Comparison of ENCODE assay signal across 30 cellular contexts in genomic region chr21:37796011-37796410, GRCh38.
"Had no signal": no experiment of that assay in that cellular context is flagged by ENCODE, and none has a peak within 500 bp of the region (broad histone marks: within the 10 kb centered on the region; RNA-seq: fewer than 3 reads in every experiment).

No MANE protein-coding gene starts in this region.

- H3K36me3 Mint-ChIP-seq: activated naive CD8-positive, alpha-beta T cell treated with anti-CD3 and anti-CD28 coated beads for 36 hours; WTC11 had no signal

- H3K36me3 ChIP-seq: adrenal gland, ascending aorta, brain microvascular endothelial cell, heart left ventricle had no signal

- H3K4me1 ChIP-seq: adrenal gland, heart left ventricle had no signal

- H3K9me3 ChIP-seq: adrenal gland, ascending aorta, heart left ventricle had no signal

- DNase-seq: activated CD4-positive, alpha-beta memory T cell treated with anti-CD3 and anti-CD28 coated beads, Interleukin-2, amount 10 ng/mL, durations not matched to agents 7 days and 5 days; activated CD4-positive, alpha-beta T cell treated with anti-CD3 and anti-CD28 coated beads for 1 hour; activated CD4-positive, alpha-beta T cell treated with anti-CD3 and anti-CD28 coated beads for 4 hours; activated CD4-positive, alpha-beta T cell treated with anti-CD3 and anti-CD28 coated beads, Interleukin-2, amount 10 ng/mL, durations not matched to agents 7 days and 5 days; activated CD4-positive, alpha-beta T cell treated with anti-CD3 and anti-CD28 coated beads, Interleukin-2, amount 50 U/mL, for 4 hours; activated CD8-positive, alpha-beta memory T cell treated with anti-CD3 and anti-CD28 coated beads, Interleukin-2, amount 50 U/mL, for 48 hours; activated gamma-delta T cell; activated naive CD4-positive, alpha-beta T cell; activated naive CD4-positive, alpha-beta T cell treated with anti-CD3 and anti-CD28 coated beads, Interleukin-2, amount 50 U/mL, for 16 hours; activated naive CD8-positive, alpha-beta T cell treated with anti-CD3 and anti-CD28 coated beads for 36 hours; activated naive CD8-positive, alpha-beta T cell treated with anti-CD3 and anti-CD28 coated beads, Interleukin-2, amount 50 U/mL, for 24 hours; activated T-cell treated with anti-CD3 and anti-CD28 coated beads for 4 hours; activated T-cell treated with anti-CD3 and anti-CD28 coated beads, Interleukin-2, amount 50 U/mL, for 24 hours; activated T-cell treated with anti-CD3 and anti-CD28 coated beads, Interleukin-2, amount 50 U/mL, for 72 hours; adrenal gland; amygdala; brain microvascular endothelial cell; dorsolateral prefrontal cortex; effector memory CD4-positive, alpha-beta T cell; endodermal cell; foreskin fibroblast; heart left ventricle; T-helper 1 cell; T-helper 17 cell had no signal

- H3K27ac ChIP-seq: adrenal gland, ascending aorta, brain microvascular endothelial cell, coronary artery, dorsolateral prefrontal cortex, heart left ventricle, VCaP had no signal

- H3K9me3 Mint-ChIP-seq: activated CD4-positive, alpha-beta memory T cell treated with anti-CD3 and anti-CD28 coated beads, Interleukin-2, amount 10 ng/mL, durations not matched to agents 7 days and 5 days; activated CD4-positive, alpha-beta T cell treated with anti-CD3 and anti-CD28 coated beads, Interleukin-2, amount 10 ng/mL, durations not matched to agents 7 days and 5 days; activated naive CD8-positive, alpha-beta T cell treated with anti-CD3 and anti-CD28 coated beads for 36 hours; activated naive CD8-positive, alpha-beta T cell treated with anti-CD3 and anti-CD28 coated beads, Interleukin-2, amount 50 U/mL, for 24 hours; activated T-cell treated with anti-CD3 and anti-CD28 coated beads, Interleukin-2, amount 50 U/mL, for 24 hours; activated T-cell treated with anti-CD3 and anti-CD28 coated beads, Interleukin-2, amount 50 U/mL, for 72 hours; central memory CD8-positive, alpha-beta T cell; dendritic cell treated with granulocyte-macrophage colony-stimulating factor and Interleukin-4, amounts not matched to agents 40 ng/mL and 50 ng/mL, for 4 days; endodermal cell; WTC11 had no signal

- H3K4me3 ChIP-seq: adrenal gland, ascending aorta, coronary artery, dorsolateral prefrontal cortex, heart left ventricle had no signal

- H3K27me3 Mint-ChIP-seq: activated CD4-positive, alpha-beta memory T cell treated with anti-CD3 and anti-CD28 coated beads, Interleukin-2, amount 10 ng/mL, durations not matched to agents 7 days and 5 days; dendritic cell treated with granulocyte-macrophage colony-stimulating factor and Interleukin-4, amounts not matched to agents 40 ng/mL and 50 ng/mL, for 4 days had no signal

- H3K4me3 Mint-ChIP-seq: activated CD4-positive, alpha-beta memory T cell treated with anti-CD3 and anti-CD28 coated beads, Interleukin-2, amount 10 ng/mL, durations not matched to agents 7 days and 5 days; activated CD4-positive, alpha-beta T cell treated with anti-CD3 and anti-CD28 coated beads, Interleukin-2, amount 10 ng/mL, durations not matched to agents 7 days and 5 days; activated naive CD8-positive, alpha-beta T cell treated with anti-CD3 and anti-CD28 coated beads for 36 hours; activated naive CD8-positive, alpha-beta T cell treated with anti-CD3 and anti-CD28 coated beads, Interleukin-2, amount 50 U/mL, for 24 hours; activated T-cell treated with anti-CD3 and anti-CD28 coated beads, Interleukin-2, amount 50 U/mL, for 24 hours; activated T-cell treated with anti-CD3 and anti-CD28 coated beads, Interleukin-2, amount 50 U/mL, for 72 hours; central memory CD8-positive, alpha-beta T cell; dendritic cell treated with granulocyte-macrophage colony-stimulating factor and Interleukin-4, amounts not matched to agents 40 ng/mL and 50 ng/mL, for 4 days; endodermal cell; T-helper 17 cell; WTC11 had no signal

- H3K27me3 ChIP-seq: adrenal gland, ascending aorta, brain microvascular endothelial cell, dorsolateral prefrontal cortex had no signal

- H3K27ac Mint-ChIP-seq: activated CD4-positive, alpha-beta memory T cell treated with anti-CD3 and anti-CD28 coated beads, Interleukin-2, amount 10 ng/mL, durations not matched to agents 7 days and 5 days; activated CD4-positive, alpha-beta T cell treated with anti-CD3 and anti-CD28 coated beads, Interleukin-2, amount 10 ng/mL, durations not matched to agents 7 days and 5 days; activated naive CD8-positive, alpha-beta T cell treated with anti-CD3 and anti-CD28 coated beads for 36 hours; activated naive CD8-positive, alpha-beta T cell treated with anti-CD3 and anti-CD28 coated beads, Interleukin-2, amount 50 U/mL, for 24 hours; activated T-cell treated with anti-CD3 and anti-CD28 coated beads, Interleukin-2, amount 50 U/mL, for 24 hours; activated T-cell treated with anti-CD3 and anti-CD28 coated beads, Interleukin-2, amount 50 U/mL, for 72 hours; dendritic cell treated with granulocyte-macrophage colony-stimulating factor and Interleukin-4, amounts not matched to agents 40 ng/mL and 50 ng/mL, for 4 days; endodermal cell; T-helper 17 cell; WTC11 had no signal

- H3K4me1 Mint-ChIP-seq: activated CD4-positive, alpha-beta memory T cell treated with anti-CD3 and anti-CD28 coated beads, Interleukin-2, amount 10 ng/mL, durations not matched to agents 7 days and 5 days; activated CD4-positive, alpha-beta T cell treated with anti-CD3 and anti-CD28 coated beads, Interleukin-2, amount 10 ng/mL, durations not matched to agents 7 days and 5 days; activated naive CD8-positive, alpha-beta T cell treated with anti-CD3 and anti-CD28 coated beads, Interleukin-2, amount 50 U/mL, for 24 hours; central memory CD8-positive, alpha-beta T cell; T-helper 17 cell; WTC11 had no signal
